ENCODE assay signal across 8 cellular contexts in genomic region chr13:97432917-97433726, GRCh38. TPM values are rescaled to one million over a fixed set of nuclear protein-coding genes. Genes with fewer than 3 reads are reported as not detected.
DNase-seq lines count a peak whose midpoint lies in the region; ATAC-seq, FAIRE-seq and TF ChIP-seq lines count a peak whose summit lies in the region.

No MANE protein-coding gene starts in this region.

- no peaks in the 10 kb centered on the region for H3K27me3 ChIP-seq in naive thymus-derived CD4-positive, alpha-beta T cell (ENCODE audit: control insufficient read depth in 2 of 2, insufficient read depth in 2 of 2, low read length in 2 of 2)

- peaks cover 0 to 3% (median 0%) of the 10 kb centered on the region in 3 experiments for H3K36me3 ChIP-seq in naive thymus-derived CD4-positive, alpha-beta T cell (ENCODE audit: control insufficient read depth in 2 of 3, insufficient read depth in 3 of 3, low read length in 3 of 3)

- TF ChIP-seq POLR2A in H54 (IDR thresholded peaks at IDR 0.05; ENCODE audit: low read depth, low read length): peak; percentile 30; the same call in 1 of the 2 replicates

- POLR2A ChIA-PET in RWPE1 (lab: Yijun Ruan, JAX; ENCODE audit: low non-redundant PET): interaction anchor here (0.6 to 1.0 kb wide), 4 partner anchors 60 to 211 kb away, joined by 3 to 5 read pairs (median 3); partner anchors contain the start of gene MBNL2
- POLR2A ChIA-PET in naive thymus-derived CD4-positive, alpha-beta T cell (lab: Charles Lee): interaction anchor here (0.6 to 3.3 kb wide), 21 partner anchors 12 to 1756 kb away, joined by 3 to 32 read pairs (median 4); partner anchors contain the start of genes DNAJC3, MBNL2 and STK24

- no peak for TF ChIP-seq CTCF in RWPE1 (conservative IDR thresholded peaks at IDR 0.05; ENCODE audit: low read depth)
- TF ChIP-seq CTCF in fibroblast of mammary gland (conservative IDR thresholded peaks at IDR 0.05; ENCODE audit: control insufficient read depth, insufficient read depth, low read depth, low read length): no peak

- DNase-seq in EL (peak; percentile 100), H54 (ENCODE audit: insufficient read length, low spot score) (peak; percentile 80), LoVo (ENCODE audit: low spot score) (peak; percentile 98), RWPE1 (ENCODE audit: low spot score) (peak; percentile 94), fibroblast of mammary gland (ENCODE audit: low read depth) (peak; percentile 100)
- peak; percentile 97 for DNase-seq in activated T-helper 9 cell treated with anti-CD3 and anti-CD28 coated beads, Interleukin-2, amount 50 U/mL, for 16 hours (ENCODE audit: low read depth)
- peak; percentile 97 to 99 (median 99) for DNase-seq in naive thymus-derived CD4-positive, alpha-beta T cell

- H3K27ac Mint-ChIP-seq in naive thymus-derived CD4-positive, alpha-beta T cell: peak overlapping the region; percentile 98 to 100 (median 100)
- H3K27ac Mint-ChIP-seq in stimulated activated memory B cell treated with anti-CD40 and anti-IgM and Interleukin-4, amounts not matched to agents 10 μg/mL and 1 μg/mL and 100 μg/mL, for 72 hours: peak overlapping the region; percentile 92

- H3K4me1 ChIP-seq in naive thymus-derived CD4-positive, alpha-beta T cell (ENCODE audit: control insufficient read depth in 2 of 2, insufficient read depth in 2 of 2, low read length in 2 of 2): peaks cover 0 to 8% of the 10 kb centered on the region in 2 donors

- H3K4me3 Mint-ChIP-seq in naive thymus-derived CD4-positive, alpha-beta T cell: peak overlapping the region; percentile 90 to 99 (median 96)
- peak overlapping the region; percentile 89 for H3K4me3 Mint-ChIP-seq in stimulated activated memory B cell treated with anti-CD40 and anti-IgM and Interleukin-4, amounts not matched to agents 10 μg/mL and 1 μg/mL and 100 μg/mL, for 72 hours

- no peaks in the 10 kb centered on the region for H3K9me3 ChIP-seq in naive thymus-derived CD4-positive, alpha-beta T cell (ENCODE audit: control insufficient read depth in 2 of 3, low read length in 3 of 3)

- peak overlapping the region; percentile 89 for H3K4me3 ChIP-seq in fibroblast of mammary gland (ENCODE audit: control insufficient read depth, low read depth, low read length)
- H3K4me3 ChIP-seq in naive thymus-derived CD4-positive, alpha-beta T cell (ENCODE audit: low read length): peak overlapping the region; percentile 93

- FAIRE-seq in H54 (lab: Jason Lieb, UNC): peak; percentile 100

- H3K36me3 Mint-ChIP-seq in naive thymus-derived CD4-positive, alpha-beta T cell: peaks cover 0 to 5% (median 0%) of the 10 kb centered on the region in 5 donors
- H3K36me3 Mint-ChIP-seq in stimulated activated memory B cell treated with anti-CD40 and anti-IgM and Interleukin-4, amounts not matched to agents 10 μg/mL and 1 μg/mL and 100 μg/mL, for 72 hours: no peaks in the 10 kb centered on the region

- ATAC-seq in naive thymus-derived CD4-positive, alpha-beta T cell: peak; percentile 85
- ATAC-seq in stimulated activated memory B cell treated with anti-CD40 and anti-IgM and Interleukin-4, amounts not matched to agents 10 μg/mL and 1 μg/mL and 100 μg/mL, for 72 hours: peak; percentile 91

- H3K9me3 Mint-ChIP-seq in naive thymus-derived CD4-positive, alpha-beta T cell: peaks cover 0 to 4% (median 0%) of the 10 kb centered on the region in 11 donors
- H3K9me3 Mint-ChIP-seq in stimulated activated memory B cell treated with anti-CD40 and anti-IgM and Interleukin-4, amounts not matched to agents 10 μg/mL and 1 μg/mL and 100 μg/mL, for 72 hours: no peaks in the 10 kb centered on the region

- CTCF ChIA-PET in RWPE1 (lab: Yijun Ruan, JAX): no interaction called here
- CTCF ChIA-PET in naive thymus-derived CD4-positive, alpha-beta T cell (lab: Charles Lee): interaction anchor here (0.6 kb wide), 1 partner anchor 325 kb away, joined by 4 read pairs; no protein-coding TSS in a partner anchor

- intact Hi-C loops in naive thymus-derived CD4-positive, alpha-beta T cell (cut with micrococcal nuclease): loop anchor here (1.0 to 10.0 kb wide), 10 partner anchors 64 to 1769 kb away; partner anchors contain the start of genes MBNL2 (in 2 of the 2), DNAJC3 (in 1 of the 2) and UBAC2 (in 1 of the 2)

- peaks cover 13 to 36% (median 30%) of the 10 kb centered on the region in 7 donors for H3K4me1 Mint-ChIP-seq in naive thymus-derived CD4-positive, alpha-beta T cell
- H3K4me1 Mint-ChIP-seq in stimulated activated memory B cell treated with anti-CD40 and anti-IgM and Interleukin-4, amounts not matched to agents 10 μg/mL and 1 μg/mL and 100 μg/mL, for 72 hours: peaks cover 28% of the 10 kb centered on the region

- peak overlapping the region; percentile 99 for H3K27ac ChIP-seq in RWPE1
- peak overlapping the region; percentile 100 for H3K27ac ChIP-seq in naive thymus-derived CD4-positive, alpha-beta T cell (ENCODE audit: low read depth, low read length)

- peaks cover 0 to 11% (median 7%) of the 10 kb centered on the region in 5 donors for H3K27me3 Mint-ChIP-seq in naive thymus-derived CD4-positive, alpha-beta T cell
- no peaks in the 10 kb centered on the region for H3K27me3 Mint-ChIP-seq in stimulated activated memory B cell treated with anti-CD40 and anti-IgM and Interleukin-4, amounts not matched to agents 10 μg/mL and 1 μg/mL and 100 μg/mL, for 72 hours

RNA-seq across cellular contexts. Expression of gene RAP2A, which starts 0.8 kb away (rescaled TPM):
- 10 to 100 TPM in 4 of 5 experiments, 1 to 10 TPM in 1; 8.9 to 33.2 (median 17.8) TPM for total RNA-seq in naive thymus-derived CD4-positive, alpha-beta T cell
- polyA plus RNA-seq in naive thymus-derived CD4-positive, alpha-beta T cell: 1 to 10 TPM; 1.2 to 1.3 TPM

Comparison
In these comparisons a context has a peak if more than half of its experiments do, and no peak if none do; other contexts are left out.
1. Peak in every context shown above with its lines: DNase-seq, ATAC-seq, H3K4me3 ChIP-seq and H3K27ac ChIP-seq.